ENCODE assay signal across 12 cellular contexts in genomic region chr7:135207739-135208416, GRCh38. TPM values are rescaled to one million over a fixed set of nuclear protein-coding genes. Genes with fewer than 3 reads are reported as not detected.
DNase-seq lines count a peak whose midpoint lies in the region; ATAC-seq, FAIRE-seq and TF ChIP-seq lines count a peak whose summit lies in the region.
"Had no signal": no experiment of that assay in that cellular context is flagged by ENCODE, and none has a peak within 500 bp of the region (broad histone marks: within the 10 kb centered on the region; RNA-seq: fewer than 3 reads in every experiment).

No MANE protein-coding gene starts in this region.

- peaks cover 40% of the 10 kb centered on the region for H3K4me1 Mint-ChIP-seq in central memory CD8-positive, alpha-beta T cell

- H3K4me1 ChIP-seq in pancreas: peaks cover 58 to 61% (median 59%) of the 10 kb centered on the region in 3 donors
- no peaks in the 10 kb centered on the region for H3K4me1 ChIP-seq in mesendoderm (ENCODE audit: control insufficient read depth, low read depth, low read length)

- TF ChIP-seq CTCF in pancreas (IDR thresholded peaks at IDR 0.05): no peak

- H3K27me3 Mint-ChIP-seq in central memory CD8-positive, alpha-beta T cell: no peaks in the 10 kb centered on the region

- no peak overlapping the region for H2BK15ac ChIP-seq in mesendoderm (replicated peaks; ENCODE audit: low read depth)

- H3K36me3 ChIP-seq in pancreas (peaks cover 0 to 17% (median 0%) of the 10 kb centered on the region in 3 donors), mesendoderm (ENCODE audit: control insufficient read depth, insufficient read depth, low read length) (peaks cover 4% of the 10 kb centered on the region)

- H3K23ac ChIP-seq in mesendoderm (ENCODE audit: low read length): no peak overlapping the region

- intact Hi-C loops in pancreas (cut with DNase I): no loop called here

- H3K18ac ChIP-seq in mesendoderm (ENCODE audit: low read length): no peak overlapping the region

- H3K36me3 Mint-ChIP-seq in central memory CD8-positive, alpha-beta T cell (ENCODE audit: insufficient read depth): peaks cover 15% of the 10 kb centered on the region

- H3K4me3 ChIP-seq in pancreas (peak overlapping the region in 2 of 4 donors; percentile 9 to 79), mesendoderm (ENCODE audit: low read length) (no peak overlapping the region)

- ATAC-seq in GM21786 (IDR thresholded peaks at IDR 0.05; ENCODE audit: unreplicated experiment): peak; percentile 20
- ATAC-seq in central memory CD8-positive, alpha-beta T cell (replicated peaks; ENCODE audit: extremely low read depth, poor library complexity, severe bottlenecking): no peak
- peak in 3 of 4 donors; percentile 12 to 34 (median 16) for ATAC-seq in pancreas
- no peak for ATAC-seq in GM21447 (IDR thresholded peaks at IDR 0.05; ENCODE audit: unreplicated experiment)

- H4K8ac ChIP-seq in mesendoderm (ENCODE audit: low read depth, low read length): no peak overlapping the region

- no peaks in the 10 kb centered on the region for H3K9me3 Mint-ChIP-seq in central memory CD8-positive, alpha-beta T cell

- H2BK5ac ChIP-seq in mesendoderm (ENCODE audit: low read length): no peak overlapping the region

- H3K4me3 Mint-ChIP-seq in central memory CD8-positive, alpha-beta T cell: peak overlapping the region; percentile 2

- no peak overlapping the region for H3K9ac ChIP-seq in mesendoderm (ENCODE audit: low read length)

- H3K27ac ChIP-seq in pancreas: peak overlapping the region; percentile 56 to 97 (median 70)
- H3K27ac ChIP-seq in mesendoderm (ENCODE audit: low read depth, low read length): no peak overlapping the region

- H3K79me1 ChIP-seq in mesendoderm (ENCODE audit: low read length): no peaks in the 10 kb centered on the region

- DNase-seq in GM12892 (ENCODE audit: insufficient read length): no peak
- DNase-seq in central memory CD8-positive, alpha-beta T cell (ENCODE audit: low spot score in 2 of 2): no peak
- DNase-seq in pancreas: no peak
- DNase-seq in mesendoderm: no peak
- no peak for DNase-seq in COLO829 (ENCODE audit: low spot score)
- DNase-seq in effector CD8-positive, alpha-beta T cell (lab: John Stamatoyannopoulos, UW): no peak
- DNase-seq: activated CD8-positive, alpha-beta memory T cell treated with anti-CD3 and anti-CD28 coated beads, Interleukin-2, amount 50 U/mL, for 4 hours; COR-L47; NCI-H2171 had no signal

- peak; percentile 60 for FAIRE-seq in GM12892 (lab: Jason Lieb, UNC)
- no peak for FAIRE-seq in pancreas (lab: Jason Lieb, UNC)
- FAIRE-seq: astrocyte had no signal

- no peak for TF ChIP-seq POLR2A in GM12892 (IDR thresholded peaks at IDR 0.05; ENCODE audit: low read depth, low read length)

- H3K27ac Mint-ChIP-seq in central memory CD8-positive, alpha-beta T cell (ENCODE audit: low read depth): no peak overlapping the region

- H3K27me3 ChIP-seq in pancreas (no peaks in the 10 kb centered on the region), mesendoderm (ENCODE audit: insufficient read depth, low read length, poor library complexity) (no peaks in the 10 kb centered on the region)

- H4K5ac ChIP-seq in mesendoderm (ENCODE audit: low read length): no peak overlapping the region

- H3K56ac ChIP-seq in mesendoderm (ENCODE audit: low read length): no peak overlapping the region

- H3K79me2 ChIP-seq in mesendoderm (ENCODE audit: control insufficient read depth, insufficient read depth, low read length): no peaks in the 10 kb centered on the region

- H3K9me3 ChIP-seq in pancreas: no peaks in the 10 kb centered on the region

- no peak overlapping the region for H2BK120ac ChIP-seq in mesendoderm (ENCODE audit: low read depth, low read length)

- WGBS in pancreas, 2 donors: 18 to 21% methylated on average over 4 of the region's 4 CpGs
- WGBS in mesendoderm (ENCODE audit: extremely low coverage, insufficient coverage, low lambda C conversion rate): no CpG with 5 or more reads among the region's 4 CpGs

- no peak overlapping the region for H2AK5ac ChIP-seq in mesendoderm (ENCODE audit: low read length)

- no peak overlapping the region for H3K4me2 ChIP-seq in mesendoderm (ENCODE audit: low read length)

- H3K4ac ChIP-seq in mesendoderm (ENCODE audit: low read depth, low read length): no peak overlapping the region

RNA-seq across cellular contexts. Expression of gene WDR91, which starts 3.4 kb away (rescaled TPM):
- 28.0 TPM for polyA plus RNA-seq in GM12892 (2012; ENCODE audit: missing spikeins)
- 10 to 100 TPM; 17.8 to 28.9 (median 23.0) TPM for total RNA-seq in pancreas
- 10 to 100 TPM; 43.0 to 47.9 TPM for polyA plus RNA-seq in pancreas
- polyA plus RNA-seq in mesendoderm (2013, experiment 1 of 2): 4.4 TPM
- polyA plus RNA-seq in mesendoderm (2013, experiment 2 of 2): 4.7 TPM

RNA-seq across cellular contexts. Expression of gene STRA8, which starts 25.8 kb away (rescaled TPM):
- not detected for polyA plus RNA-seq in GM12892 (2012; ENCODE audit: missing spikeins)
- not detected for total RNA-seq in pancreas
- polyA plus RNA-seq in pancreas: under 1 TPM in 1 of 2 donors, not detected in 1; 0.12 TPM
- polyA plus RNA-seq in mesendoderm (2013, experiment 1 of 2): not detected
- polyA plus RNA-seq in mesendoderm (2013, experiment 2 of 2): not detected
- total RNA-seq: astrocyte had no signal

RNA-seq across cellular contexts. Expression of gene CYREN, which starts 37.4 kb away (rescaled TPM):
- 56.2 TPM for polyA plus RNA-seq in GM12892 (2012; ENCODE audit: missing spikeins)
- total RNA-seq in pancreas: 10 to 100 TPM; 13.9 to 29.0 (median 21.0) TPM
- polyA plus RNA-seq in pancreas: 10 to 100 TPM; 25.2 to 28.2 TPM
- 32.4 TPM for polyA plus RNA-seq in mesendoderm (2013, experiment 1 of 2)
- 31.9 TPM for polyA plus RNA-seq in mesendoderm (2013, experiment 2 of 2)

Comparison
In these comparisons a context has a peak if more than half of its experiments do, and no peak if none do; other contexts are left out.
1. ATAC-seq: peak in GM21786 (single experiment) and pancreas (3 of 4); none in central memory CD8-positive, alpha-beta T cell (single experiment) and GM21447 (single experiment).